ENCODE assay signal across 22 cellular contexts in genomic region chr12:93634416-93634815, GRCh38. TPM values are rescaled to one million over a fixed set of nuclear protein-coding genes. Genes with fewer than 3 reads are reported as not detected.
DNase-seq lines count a peak whose midpoint lies in the region; ATAC-seq lines count a peak whose summit lies in the region.
"Had no signal": no experiment of that assay in that cellular context is flagged by ENCODE, and none has a peak within 500 bp of the region (broad histone marks: within the 10 kb centered on the region; RNA-seq: fewer than 3 reads in every experiment).

No MANE protein-coding gene starts in this region.

- no peak overlapping the region for H3K4me3 Mint-ChIP-seq in stimulated activated naive B cell treated with anti-CD40 and anti-IgM and Interleukin-4, amounts not matched to agents 10 μg/mL and 1 μg/mL and 100 μg/mL, for 72 hours
- H3K4me3 Mint-ChIP-seq: activated naive CD8-positive, alpha-beta T cell treated with anti-CD3 and anti-CD28 coated beads for 36 hours; nephron progenitor cell; stimulated activated memory B cell treated with anti-CD40 and anti-IgM and Interleukin-4, amounts not matched to agents 10 μg/mL and 1 μg/mL and 100 μg/mL, for 72 hours had no signal

- peak overlapping the region; percentile 42 for H3K27ac Mint-ChIP-seq in stimulated activated naive B cell treated with anti-CD40 and anti-IgM and Interleukin-4, amounts not matched to agents 10 μg/mL and 1 μg/mL and 100 μg/mL, for 72 hours
- H3K27ac Mint-ChIP-seq: activated naive CD8-positive, alpha-beta T cell treated with anti-CD3 and anti-CD28 coated beads for 36 hours; nephron progenitor cell; stimulated activated memory B cell treated with anti-CD40 and anti-IgM and Interleukin-4, amounts not matched to agents 10 μg/mL and 1 μg/mL and 100 μg/mL, for 72 hours had no signal

- DNase-seq in GM04504 (ENCODE audit: low read depth) (peak; percentile 11), adipocyte (ENCODE audit: low read depth) (peak; percentile 34), fibroblast of peridontal ligament (ENCODE audit: extremely low read depth) (peak; percentile 95), kidney glomerular epithelial cell (lab: John Stamatoyannopoulos, UW) (no peak), aorta (no peak)
- DNase-seq in stimulated activated naive B cell treated with anti-CD40 and anti-IgM and Interleukin-4, amounts not matched to agents 10 μg/mL and 1 μg/mL and 100 μg/mL, for 72 hours: no peak
- DNase-seq in activated naive CD4-positive, alpha-beta T cell treated with Interleukin-2 at 50 U/mL for 16 hours: no peak
- DNase-seq: activated CD4-positive, CD25-positive, alpha-beta regulatory T cell treated with anti-CD3 and anti-CD28 coated beads, Interleukin-2, amount 50 U/mL, for 72 hours; activated naive CD8-positive, alpha-beta T cell treated with anti-CD3 and anti-CD28 coated beads for 36 hours; DMS79; left ventricle myocardium inferior; NCI-H2171; NCI-H526; nephron progenitor cell; stimulated activated CD4-positive, alpha-beta T cell treated with anti-CD3 and anti-CD28 coated beads, Interleukin-1b, Interleukin-23, amount 100 ng/mL, for 48 hours; SW 1271; thyroid gland had no signal

- H3K27me3 ChIP-seq in adipocyte (replicated peaks; ENCODE audit: control insufficient read depth, insufficient read depth, low read length) (no peaks in the 10 kb centered on the region), aorta (ENCODE audit: control insufficient read depth in 1 of 2, insufficient read depth in 2 of 2, low read length in 1 of 2) (no peaks in the 10 kb centered on the region)
- H3K27me3 ChIP-seq: breast epithelium, thyroid gland had no signal

- H3K36me3 ChIP-seq in adipocyte (ENCODE audit: control insufficient read depth, insufficient read depth, low read length, severe bottlenecking): no peaks in the 10 kb centered on the region
- no peaks in the 10 kb centered on the region for H3K36me3 ChIP-seq in aorta (ENCODE audit: control insufficient read depth in 1 of 2, insufficient read depth in 2 of 2, low read length in 1 of 2)
- H3K36me3 ChIP-seq: breast epithelium, thyroid gland had no signal

- WGBS in aorta, 2 donors: 58 to 69% methylated on average over 3 of the region's 3 CpGs

- H3K9me3 ChIP-seq in adipocyte (ENCODE audit: control insufficient read depth, low read length) (peaks cover 9% of the 10 kb centered on the region), aorta (ENCODE audit: control insufficient read depth, low read length) (peaks cover 5% of the 10 kb centered on the region)
- H3K9me3 ChIP-seq: thyroid gland had no signal

- no peak overlapping the region for H3K4me3 ChIP-seq in adipocyte (ENCODE audit: low read length)
- no peak overlapping the region for H3K4me3 ChIP-seq in aorta (ENCODE audit: low read length in 2 of 2)
- H3K4me3 ChIP-seq: breast epithelium, left ventricle myocardium inferior, thyroid gland had no signal

- no peak overlapping the region for H3K27ac ChIP-seq in aorta (ENCODE audit: low read depth in 1 of 2, low read length in 2 of 2)
- H3K27ac ChIP-seq: breast epithelium, epithelial cell of prostate, left ventricle myocardium inferior, thyroid gland had no signal

- intact Hi-C loops in aorta (cut with DNase I): no loop called here

- H3K9ac ChIP-seq in adipocyte (ENCODE audit: low read length): no peak overlapping the region

- H3K27me3 Mint-ChIP-seq in stimulated activated naive B cell treated with anti-CD40 and anti-IgM and Interleukin-4, amounts not matched to agents 10 μg/mL and 1 μg/mL and 100 μg/mL, for 72 hours: peaks cover 8 to 11% of the 10 kb centered on the region in 2 donors

- H3K4me1 Mint-ChIP-seq in stimulated activated naive B cell treated with anti-CD40 and anti-IgM and Interleukin-4, amounts not matched to agents 10 μg/mL and 1 μg/mL and 100 μg/mL, for 72 hours: peaks cover 11 to 15% of the 10 kb centered on the region in 2 donors
- H3K4me1 Mint-ChIP-seq: activated naive CD8-positive, alpha-beta T cell treated with anti-CD3 and anti-CD28 coated beads for 36 hours had no signal

- peaks cover 19 to 20% of the 10 kb centered on the region in 2 donors for H3K9me3 Mint-ChIP-seq in stimulated activated naive B cell treated with anti-CD40 and anti-IgM and Interleukin-4, amounts not matched to agents 10 μg/mL and 1 μg/mL and 100 μg/mL, for 72 hours

- H3K36me3 Mint-ChIP-seq in stimulated activated naive B cell treated with anti-CD40 and anti-IgM and Interleukin-4, amounts not matched to agents 10 μg/mL and 1 μg/mL and 100 μg/mL, for 72 hours: peaks cover 2 to 15% of the 10 kb centered on the region in 2 donors
- H3K36me3 Mint-ChIP-seq: activated naive CD8-positive, alpha-beta T cell treated with anti-CD3 and anti-CD28 coated beads for 36 hours; stimulated activated memory B cell treated with anti-CD40 and anti-IgM and Interleukin-4, amounts not matched to agents 10 μg/mL and 1 μg/mL and 100 μg/mL, for 72 hours had no signal

- H3K4me1 ChIP-seq in adipocyte (ENCODE audit: control insufficient read depth, insufficient read depth, low read length) (peaks cover 16% of the 10 kb centered on the region), aorta (ENCODE audit: control insufficient read depth in 1 of 2, insufficient read depth in 2 of 2, low read length in 2 of 2) (no peaks in the 10 kb centered on the region)
- H3K4me1 ChIP-seq: breast epithelium, left ventricle myocardium inferior had no signal

- ATAC-seq in stimulated activated naive B cell treated with anti-CD40 and anti-IgM and Interleukin-4, amounts not matched to agents 10 μg/mL and 1 μg/mL and 100 μg/mL, for 72 hours (replicated peaks): peak in 1 of 2 donors; percentile 25
- ATAC-seq in GM21619 (IDR thresholded peaks at IDR 0.05; ENCODE audit: unreplicated experiment) (no peak), aorta (ENCODE audit: low FRiP score) (no peak)
- ATAC-seq: Right ventricle myocardium inferior; stimulated activated memory B cell treated with anti-CD40 and anti-IgM and Interleukin-4, amounts not matched to agents 10 μg/mL and 1 μg/mL and 100 μg/mL, for 72 hours had no signal

RNA-seq across cellular contexts. Expression of gene CRADD, which starts 42.8 kb away (rescaled TPM):
- 10 to 100 TPM; 19.5 to 20.5 TPM for total RNA-seq in aorta
- polyA plus RNA-seq in aorta: 10 to 100 TPM; 16.9 to 33.4 TPM

Comparison
In these comparisons a context has a peak if more than half of its experiments do, and no peak if none do; other contexts are left out.
1. DNase-seq: peak in GM04504 (single experiment), adipocyte (single experiment) and fibroblast of peridontal ligament (single experiment); none in stimulated activated naive B cell treated with anti-CD40 and anti-IgM and Interleukin-4, amounts not matched to agents 10 μg/mL and 1 μg/mL and 100 μg/mL, for 72 hours (single experiment), kidney glomerular epithelial cell (single experiment), aorta (0 of 2) and activated naive CD4-positive, alpha-beta T cell treated with Interleukin-2 at 50 U/mL for 16 hours (single experiment).